22 cellular contexts compared by ENCODE assay signal in genomic region chr6:6519028-6519427, GRCh38.
"Had no signal": no experiment of that assay in that cellular context is flagged by ENCODE, and none has a peak within 500 bp of the region (broad histone marks: within the 10 kb centered on the region; RNA-seq: fewer than 3 reads in every experiment).

No MANE protein-coding gene starts in this region.

- H3K27me3 ChIP-seq: tibial artery, upper lobe of left lung, uterus had no signal

- H3K36me3 ChIP-seq: esophagus squamous epithelium, gastroesophageal sphincter, neutrophil, spleen, tibial artery, upper lobe of left lung, uterus had no signal

- H3K27ac ChIP-seq: epithelial cell of prostate, esophagus squamous epithelium, gastroesophageal sphincter, neutrophil, psoas muscle, spleen, tibial artery, upper lobe of left lung, uterus had no signal

- DNase-seq: effector memory CD8-positive, alpha-beta T cell; esophagus squamous epithelium; foreskin fibroblast; glutamatergic neuron; islet precursor cell; mammary epithelial cell; psoas muscle; retina; spleen; stimulated activated CD4-positive, alpha-beta T cell treated with anti-CD3 and anti-CD28 coated beads, Interleukin-15, amount 100 ng/mL, for 24 hours; stimulated activated CD4-positive, alpha-beta T cell treated with anti-CD3 and anti-CD28 coated beads, Interleukin-1b, Interleukin-23, amount 100 ng/mL, for 48 hours; stimulated activated CD4-positive, alpha-beta T cell treated with anti-CD3 and anti-CD28 coated beads, Interleukin-4, amount 100 ng/mL, for 24 hours; tibial artery; upper lobe of left lung; uterus had no signal

- H3K4me1 ChIP-seq: esophagus squamous epithelium, gastroesophageal sphincter, psoas muscle, spleen, tibial artery, upper lobe of left lung, uterus had no signal

- ATAC-seq: effector memory CD8-positive, alpha-beta T cell; gastroesophageal sphincter; left lobe of liver; naive thymus-derived CD4-positive, alpha-beta T cell; psoas muscle; sciatic nerve; stimulated activated memory B cell treated with anti-CD40 and anti-IgM and Interleukin-4, amounts not matched to agents 10 μg/mL and 1 μg/mL and 100 μg/mL, for 72 hours had no signal

- H3K9me3 ChIP-seq: esophagus squamous epithelium, gastroesophageal sphincter, neutrophil, psoas muscle, spleen, tibial artery, upper lobe of left lung, uterus had no signal

- H3K4me3 ChIP-seq: esophagus squamous epithelium, gastroesophageal sphincter, psoas muscle, spleen, tibial artery, upper lobe of left lung, uterus had no signal
